Comparison of ENCODE assay signal across 9 cellular contexts in the genomic region with DNA sequence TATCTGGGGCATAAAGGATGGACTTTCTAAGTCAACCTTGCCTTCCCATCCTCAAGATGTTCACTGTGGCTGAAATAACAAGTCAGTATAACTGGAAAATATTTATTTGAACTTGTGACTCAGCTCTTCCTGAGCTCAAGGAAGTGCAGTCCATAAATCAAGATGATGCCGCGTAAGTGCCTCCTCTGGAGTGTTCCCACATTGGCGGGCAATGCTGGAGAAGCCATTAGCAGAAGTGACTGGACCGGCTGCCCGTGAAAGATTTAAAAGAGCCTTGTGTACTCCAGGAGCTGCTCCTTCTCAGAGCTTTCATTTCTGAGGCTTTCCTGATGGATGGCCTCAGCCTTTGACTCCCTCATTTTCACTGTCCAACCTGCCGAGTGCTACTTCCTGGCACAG. TPM values are rescaled to one million over a fixed set of nuclear protein-coding genes. Genes with fewer than 3 reads are reported as not detected.
DNase-seq lines count a peak whose midpoint lies in the region; TF ChIP-seq lines count a peak whose summit lies in the region.
"Had no signal": no experiment of that assay in that cellular context is flagged by ENCODE, and none has a peak within 500 bp of the region (broad histone marks: within the 10 kb centered on the region; RNA-seq: fewer than 3 reads in every experiment).

No MANE protein-coding gene starts in this region.

- no peaks in the 10 kb centered on the region for H3K9me3 Mint-ChIP-seq in activated naive CD8-positive, alpha-beta T cell treated with anti-CD3 and anti-CD28 coated beads for 36 hours

- H3K27me3 Mint-ChIP-seq in activated naive CD8-positive, alpha-beta T cell treated with anti-CD3 and anti-CD28 coated beads for 36 hours, result peaks cover 41% of the 10 kb centered on the region

- H3K4me1 ChIP-seq in transverse colon, result peaks cover 6 to 32% (median 16%) of the 10 kb centered on the region in 4 donors

- H3K4me3 Mint-ChIP-seq in activated naive CD8-positive, alpha-beta T cell treated with anti-CD3 and anti-CD28 coated beads for 36 hours, result no peak overlapping the region

- TF ChIP-seq CTCF in RWPE1 (conservative IDR thresholded peaks at IDR 0.05; ENCODE audit: low read depth), result no peak
- TF ChIP-seq CTCF in transverse colon (IDR thresholded peaks at IDR 0.05), result no peak

- no peaks in the 10 kb centered on the region for H3K9me3 ChIP-seq in transverse colon
- H3K9me3 ChIP-seq: heart right ventricle had no signal

- no peak for TF ChIP-seq EP300 in transverse colon (IDR thresholded peaks at IDR 0.05; ENCODE audit: low read depth)

- DNase-seq in NCI-H748 (lab: John Stamatoyannopoulos, UW; ENCODE audit: unreplicated experiment) (peak; percentile 12), NCI-H748 treated with DMSO at 0.1 percent for 48 hours (lab: John Stamatoyannopoulos, UW) (no peak), RWPE1 (ENCODE audit: low spot score) (peak; percentile 71), iris pigment epithelial cell (ENCODE audit: low read depth) (peak; percentile 52), transverse colon (peak; percentile 63), DMS114 treated with DMSO at 0.1 percent for 48 hours (lab: John Stamatoyannopoulos, UW; ENCODE audit: unreplicated experiment) (no peak)
- DNase-seq in activated naive CD8-positive, alpha-beta T cell treated with anti-CD3 and anti-CD28 coated beads for 36 hours, result no peak
- DNase-seq in activated effector memory CD4-positive, alpha-beta T cell treated with Interleukin-2 at 50 U/mL for 16 hours, result no peak
- DNase-seq: heart right ventricle had no signal

- intact Hi-C loops in transverse colon (cut with DNase I; ENCODE audit: low total_unique reads), result no loop called here

- 8 to 20% methylated on average over 1 to 6 of the region's 6 CpGs for WGBS in transverse colon (ENCODE audit: low coverage in 1 of 2), 2 donors

- no peak overlapping the region for H3K27ac ChIP-seq in RWPE1
- peak overlapping the region; percentile 62 to 85 (median 73) for H3K27ac ChIP-seq in transverse colon

- no peak overlapping the region for H3K27ac Mint-ChIP-seq in activated naive CD8-positive, alpha-beta T cell treated with anti-CD3 and anti-CD28 coated beads for 36 hours

- no peak for TF ChIP-seq POLR2A in transverse colon (IDR thresholded peaks at IDR 0.05)

- H3K36me3 ChIP-seq in transverse colon, result no peaks in the 10 kb centered on the region

- CTCF ChIA-PET in RWPE1 (lab: Yijun Ruan, JAX), result interaction anchor here (0.6 to 0.9 kb wide), 2 partner anchors 80 to 395 kb away, joined by 3 to 5 read pairs; no protein-coding TSS in a partner anchor

- H3K27me3 ChIP-seq in transverse colon, result no peaks in the 10 kb centered on the region
- H3K27me3 ChIP-seq: heart right ventricle had no signal

- in situ Hi-C loops in transverse colon (cut with MboI; ENCODE audit: low pct_ligation_motif_present in 1 of 4, low pct_unique_long_range_greater_than_20kb in 1 of 4, low sequenced_read_pairs in 3 of 4), result no loop called here

- POLR2A ChIA-PET in RWPE1 (lab: Yijun Ruan, JAX; ENCODE audit: low non-redundant PET), result no interaction called here

- no peak overlapping the region for H3K4me3 ChIP-seq in transverse colon
- H3K4me3 ChIP-seq: heart right ventricle had no signal

- peaks cover 3% of the 10 kb centered on the region for H3K4me1 Mint-ChIP-seq in activated naive CD8-positive, alpha-beta T cell treated with anti-CD3 and anti-CD28 coated beads for 36 hours

- H3K36me3 Mint-ChIP-seq in activated naive CD8-positive, alpha-beta T cell treated with anti-CD3 and anti-CD28 coated beads for 36 hours, result no peaks in the 10 kb centered on the region

RNA-seq across cellular contexts. Expression of a gene that starts 17.4 kb away (rescaled TPM):
- total RNA-seq in transverse colon, result 10 to 100 TPM in 1 of 4 donors, 1 to 10 TPM in 3; 4.2 to 11.6 (median 7.1) TPM
- 1 to 10 TPM; 1.2 to 1.5 TPM for total RNA-seq in activated naive CD8-positive, alpha-beta T cell treated with anti-CD3 and anti-CD28 coated beads for 36 hours

Comparison
In these comparisons a context has a peak if more than half of its experiments do, and no peak if none do; other contexts are left out.
1. DNase-seq: peak in NCI-H748 (single experiment), RWPE1 (single experiment), iris pigment epithelial cell (single experiment) and transverse colon (single experiment); none in NCI-H748 treated with DMSO at 0.1 percent for 48 hours (single experiment), activated naive CD8-positive, alpha-beta T cell treated with anti-CD3 and anti-CD28 coated beads for 36 hours (single experiment), activated effector memory CD4-positive, alpha-beta T cell treated with Interleukin-2 at 50 U/mL for 16 hours (single experiment) and DMS114 treated with DMSO at 0.1 percent for 48 hours (single experiment).